Comparison of ENCODE assay signal across 22 cellular contexts in the genomic region with DNA sequence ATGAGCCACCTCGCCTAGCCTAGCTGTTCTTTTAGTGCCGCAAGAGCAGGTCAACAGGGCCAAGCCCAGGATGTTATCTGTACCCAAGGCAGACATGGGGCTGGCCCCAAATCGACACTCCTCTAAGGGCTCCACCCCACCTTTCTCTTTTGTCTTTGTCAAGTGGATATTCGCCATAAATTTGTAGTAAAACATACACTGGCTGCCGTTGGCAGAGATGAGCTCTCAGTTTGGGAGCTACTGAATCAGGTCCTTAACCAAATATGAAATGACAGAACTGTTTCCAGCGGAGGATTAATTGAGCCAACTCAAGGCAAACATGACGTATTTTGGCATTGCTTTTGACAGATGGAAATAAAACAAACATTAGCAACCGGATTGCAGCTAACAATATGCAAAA.
DNase-seq lines count a peak whose midpoint lies in the region; ATAC-seq, FAIRE-seq and TF ChIP-seq lines count a peak whose summit lies in the region.
"Had no signal": no experiment of that assay in that cellular context is flagged by ENCODE, and none has a peak within 500 bp of the region (broad histone marks: within the 10 kb centered on the region; RNA-seq: fewer than 3 reads in every experiment).

No MANE protein-coding gene starts in this region.

- ATAC-seq in right lobe of liver (peak; percentile 34 to 74 (median 58)), HepG2 (no peak), GM21360 (IDR thresholded peaks at IDR 0.05; ENCODE audit: unreplicated experiment) (no peak)
- ATAC-seq: naive thymus-derived CD8-positive, alpha-beta T cell; stimulated activated naive CD8-positive, alpha-beta T cell treated with anti-CD3 and anti-CD28 coated beads, Interleukin-15, amount 100 ng/mL, for 72 hours had no signal

- H3K4me3 ChIP-seq in right lobe of liver (no peak overlapping the region), HepG2 (replicated peaks in 1 of 3; ENCODE audit: insufficient read depth in 1 of 3, low read depth in 2 of 3, low read length in 3 of 3) (no peak overlapping the region), epithelial cell of esophagus (ENCODE audit: low read length) (no peak overlapping the region), HAP-1 (no peak overlapping the region)

- BruUV-seq in HepG2 (replicated peaks; lab: Mats Ljungman, UMichigan), result no TSS peak

- no peak overlapping the region for H2AFZ ChIP-seq in HepG2 (ENCODE audit: low read length)

- peaks cover 0 to 4% (median 0%) of the 10 kb centered on the region in 4 donors for H3K4me1 ChIP-seq in right lobe of liver
- no peaks in the 10 kb centered on the region for H3K4me1 ChIP-seq in HepG2 (ENCODE audit: insufficient read depth, low read length)
- no peaks in the 10 kb centered on the region for H3K4me1 ChIP-seq in HAP-1

- H4K20me1 ChIP-seq in HepG2 (ENCODE audit: insufficient read depth, low read length), result no peaks in the 10 kb centered on the region

- H3K9me3 ChIP-seq in right lobe of liver (no peaks in the 10 kb centered on the region), HepG2 (ENCODE audit: low read length) (no peaks in the 10 kb centered on the region), HAP-1 (no peaks in the 10 kb centered on the region)

- intact Hi-C loops in right lobe of liver (cut with DNase I), result no loop called here
- intact Hi-C loops in HepG2 (cut with micrococcal nuclease; ENCODE audit: unreplicated experiment), result no loop called here

- no peak overlapping the region for H3K27ac ChIP-seq in right lobe of liver
- H3K27ac ChIP-seq in HepG2 (ENCODE audit: extremely low read length, insufficient read depth, low read length), result no peak overlapping the region

- CTCF ChIA-PET in HepG2 (lab: Yijun Ruan, JAX; ENCODE audit: low intra/inter-chr PET ratio, low total read pairs), result no interaction called here

- no peaks in the 10 kb centered on the region for H3K36me3 ChIP-seq in right lobe of liver
- H3K36me3 ChIP-seq in HepG2 (replicated peaks in 1 of 2; ENCODE audit: control insufficient read depth in 1 of 2, insufficient read depth in 2 of 2, low read length in 2 of 2), result no peaks in the 10 kb centered on the region
- H3K36me3 ChIP-seq in HAP-1 (replicated peaks), result no peaks in the 10 kb centered on the region

- no peak for TF ChIP-seq CTCF in right lobe of liver (IDR thresholded peaks at IDR 0.05)
- TF ChIP-seq CTCF in HepG2 (CRISPR knock-in tag; IDR thresholded peaks at IDR 0.05), result no peak
- no peak for TF ChIP-seq CTCF in epithelial cell of esophagus (IDR thresholded peaks at IDR 0.05; ENCODE audit: insufficient read depth, low read depth, low read length, missing control alignments)

- H3K4me2 ChIP-seq in HepG2 (ENCODE audit: low read depth, low read length), result no peak overlapping the region

- peak in 1 of 3 donors; percentile 45 for DNase-seq in right lobe of liver
- DNase-seq in HepG2 (ENCODE audit: low spot score), result no peak
- peak; percentile 0 to 40 for DNase-seq in NCI-H446 (lab: John Stamatoyannopoulos, UW)
- peak; percentile 15 for DNase-seq in epithelial cell of esophagus (ENCODE audit: low read depth)
- DNase-seq in putamen (ENCODE audit: low spot score), result no peak
- no peak for DNase-seq in kidney tubule cell (ENCODE audit: low spot score)
- DNase-seq in HAP-1 (ENCODE audit: low spot score in 2 of 2), result no peak
- DNase-seq: activated CD4-positive, alpha-beta memory T cell treated with anti-CD3 and anti-CD28 coated beads for 36 hours; activated CD4-positive, CD25-positive, alpha-beta regulatory T cell treated with anti-CD3 and anti-CD28 coated beads, Interleukin-2, amount 50 U/mL, for 72 hours; activated CD8-positive, alpha-beta memory T cell treated with anti-CD3 and anti-CD28 coated beads, Interleukin-2, amount 50 U/mL, for 4 hours; activated naive CD4-positive, alpha-beta T cell treated with anti-CD3 and anti-CD28 coated beads, Interleukin-2, amount 10 ng/mL, durations not matched to agents 7 days and 5 days; CD8-positive, alpha-beta memory T cell; glutamatergic neuron; islet precursor cell; KG1; naive thymus-derived CD8-positive, alpha-beta T cell; NCI-H187; small intestine; stimulated activated naive CD8-positive, alpha-beta T cell treated with anti-CD3 and anti-CD28 coated beads, Interleukin-15, amount 100 ng/mL, for 72 hours had no signal

- TF ChIP-seq EP300 in HepG2 (IDR thresholded peaks at IDR 0.05; ENCODE audit: low read depth in 2 of 2, low read length in 2 of 2) (no peak), HepG2 (CRISPR knock-in tag; IDR thresholded peaks at IDR 0.05; ENCODE audit: borderline replicate concordance) (no peak)

- no peaks in the 10 kb centered on the region for H3K79me2 ChIP-seq in HepG2 (ENCODE audit: insufficient read depth, low read length)

- 12% methylated on average over 6 of the region's 8 CpGs for WGBS in right lobe of liver (ENCODE audit: insufficient coverage, low coverage, low lambda C conversion rate, missing lambda C conversion rate)
- 21% methylated on average over 8 of the region's 8 CpGs for WGBS in HepG2 (ENCODE audit: low lambda C conversion rate)

- no peak for FAIRE-seq in HepG2 (lab: Jason Lieb, UNC)
- FAIRE-seq: endothelial cell of umbilical vein, small intestine, TTC549 had no signal

- no peak overlapping the region for H3K9ac ChIP-seq in HepG2 (ENCODE audit: insufficient read depth, low read depth, low read length)

- POLR2A ChIA-PET in HepG2 (lab: Yijun Ruan, JAX), result no interaction called here

- no peaks in the 10 kb centered on the region for H3K27me3 ChIP-seq in right lobe of liver
- H3K27me3 ChIP-seq in HepG2 (ENCODE audit: control insufficient read depth in 1 of 2, insufficient read depth in 2 of 2, low read length in 2 of 2), result no peaks in the 10 kb centered on the region
- H3K27me3 ChIP-seq in HAP-1 (ENCODE audit: low read depth), result no peaks in the 10 kb centered on the region

- TF ChIP-seq POLR2A in right lobe of liver (IDR thresholded peaks at IDR 0.05) (no peak), HepG2 (IDR thresholded peaks at IDR 0.05; ENCODE audit: insufficient read depth in 1 of 2, low read depth in 2 of 2, low read length in 2 of 2) (no peak)

- in situ Hi-C loops in HepG2 (cut with HindIII; ENCODE audit: extremely low pct_ligation_motif_present, low pct_unique_long_range_greater_than_20kb) (no loop called here), HAP-1 (cut with MboI; ENCODE audit: low sequenced_read_pairs) (no loop called here)

- no peak for TF ChIP-seq RAD21 in HepG2 (CRISPR knock-in tag; IDR thresholded peaks at IDR 0.05)

TF ChIP-seq in HepG2, 621 proteins besides CTCF, POLR2A, EP300 and RAD21:
- TF ChIP-seq ONECUT2 (CRISPR knock-in tag; IDR thresholded peaks at IDR 0.05) (no peak), PHF21A (CRISPR knock-in tag; IDR thresholded peaks at IDR 0.05) (no peak), ZNF430 (CRISPR knock-in tag; IDR thresholded peaks at IDR 0.05) (no peak), ZNF589 (CRISPR knock-in tag; conservative IDR thresholded peaks at IDR 0.05) (no peak), ZNF17 (CRISPR knock-in tag; IDR thresholded peaks at IDR 0.05) (no peak), ZNF839 (CRISPR knock-in tag; IDR thresholded peaks at IDR 0.05; ENCODE audit: borderline replicate concordance) (no peak), ZNF232 (CRISPR knock-in tag; IDR thresholded peaks at IDR 0.05; ENCODE audit: borderline replicate concordance) (no peak), SNRNP70 (IDR thresholded peaks at IDR 0.05; ENCODE audit: low read depth, low read length) (no peak), HIVEP1 (CRISPR knock-in tag; IDR thresholded peaks at IDR 0.05) (no peak), HNRNPK (IDR thresholded peaks at IDR 0.05; ENCODE audit: low read depth, low read length, poor library complexity, severe bottlenecking) (no peak), FOXC1 (CRISPR knock-in tag; IDR thresholded peaks at IDR 0.05; ENCODE audit: borderline replicate concordance) (no peak), RARA (CRISPR knock-in tag; IDR thresholded peaks at IDR 0.05) (no peak), KMT2B (CRISPR knock-in tag; IDR thresholded peaks at IDR 0.05) (no peak), ZNF234 (CRISPR knock-in tag; conservative IDR thresholded peaks at IDR 0.05) (no peak), ZMAT3 (CRISPR knock-in tag; conservative IDR thresholded peaks at IDR 0.05) (no peak)
- TF ChIP-seq, protein P1, sequence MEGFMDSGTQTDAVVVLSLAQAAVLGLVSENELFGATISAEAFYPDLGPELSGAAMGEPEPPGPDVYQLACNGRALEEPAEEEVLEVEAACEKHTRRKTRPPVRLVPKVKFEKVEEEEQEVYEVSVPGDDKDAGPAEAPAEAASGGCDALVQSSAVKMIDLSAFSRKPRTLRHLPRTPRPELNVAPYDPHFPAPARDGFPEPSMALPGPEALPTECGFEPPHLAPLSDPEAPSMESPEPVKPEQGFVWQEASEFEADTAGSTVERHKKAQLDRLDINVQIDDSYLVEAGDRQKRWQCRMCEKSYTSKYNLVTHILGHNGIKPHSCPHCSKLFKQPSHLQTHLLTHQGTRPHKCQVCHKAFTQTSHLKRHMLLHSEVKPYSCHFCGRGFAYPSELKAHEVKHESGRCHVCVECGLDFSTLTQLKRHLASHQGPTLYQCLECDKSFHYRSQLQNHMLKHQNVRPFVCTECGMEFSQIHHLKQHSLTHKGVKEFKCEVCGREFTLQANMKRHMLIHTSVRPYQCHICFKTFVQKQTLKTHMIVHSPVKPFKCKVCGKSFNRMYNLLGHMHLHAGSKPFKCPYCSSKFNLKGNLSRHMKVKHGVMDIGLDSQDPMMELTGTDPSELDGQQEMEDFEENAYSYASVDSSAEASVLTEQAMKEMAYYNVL (CRISPR knock-in tag; IDR thresholded peaks at IDR 0.05; ENCODE audit: borderline replicate concordance), result no peak
- TF ChIP-seq, protein P2, sequence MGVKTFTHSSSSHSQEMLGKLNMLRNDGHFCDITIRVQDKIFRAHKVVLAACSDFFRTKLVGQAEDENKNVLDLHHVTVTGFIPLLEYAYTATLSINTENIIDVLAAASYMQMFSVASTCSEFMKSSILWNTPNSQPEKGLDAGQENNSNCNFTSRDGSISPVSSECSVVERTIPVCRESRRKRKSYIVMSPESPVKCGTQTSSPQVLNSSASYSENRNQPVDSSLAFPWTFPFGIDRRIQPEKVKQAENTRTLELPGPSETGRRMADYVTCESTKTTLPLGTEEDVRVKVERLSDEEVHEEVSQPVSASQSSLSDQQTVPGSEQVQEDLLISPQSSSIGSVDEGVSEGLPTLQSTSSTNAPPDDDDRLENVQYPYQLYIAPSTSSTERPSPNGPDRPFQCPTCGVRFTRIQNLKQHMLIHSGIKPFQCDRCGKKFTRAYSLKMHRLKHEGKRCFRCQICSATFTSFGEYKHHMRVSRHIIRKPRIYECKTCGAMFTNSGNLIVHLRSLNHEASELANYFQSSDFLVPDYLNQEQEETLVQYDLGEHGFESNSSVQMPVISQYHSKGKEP (CRISPR knock-in tag; IDR thresholded peaks at IDR 0.05), result no peak
- TF ChIP-seq, protein P3, sequence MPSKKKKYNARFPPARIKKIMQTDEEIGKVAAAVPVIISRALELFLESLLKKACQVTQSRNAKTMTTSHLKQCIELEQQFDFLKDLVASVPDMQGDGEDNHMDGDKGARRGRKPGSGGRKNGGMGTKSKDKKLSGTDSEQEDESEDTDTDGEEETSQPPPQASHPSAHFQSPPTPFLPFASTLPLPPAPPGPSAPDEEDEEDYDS (CRISPR knock-in tag; IDR thresholded peaks at IDR 0.05), result no peak
TF ChIP-seq in HepG2: peak in this region for 0.

Comparison
In these comparisons a context has a peak if more than half of its experiments do, and no peak if none do; other contexts are left out.
1. ATAC-seq: peak in right lobe of liver (4 of 4); none in HepG2 (single experiment) and GM21360 (single experiment).
2. DNase-seq: peak in NCI-H446 (2 of 2) and epithelial cell of esophagus (single experiment); none in HepG2 (single experiment), putamen (single experiment), kidney tubule cell (single experiment) and HAP-1 (0 of 2).